Comparison of ENCODE assay signal across 2 cellular contexts in the genomic region with DNA sequence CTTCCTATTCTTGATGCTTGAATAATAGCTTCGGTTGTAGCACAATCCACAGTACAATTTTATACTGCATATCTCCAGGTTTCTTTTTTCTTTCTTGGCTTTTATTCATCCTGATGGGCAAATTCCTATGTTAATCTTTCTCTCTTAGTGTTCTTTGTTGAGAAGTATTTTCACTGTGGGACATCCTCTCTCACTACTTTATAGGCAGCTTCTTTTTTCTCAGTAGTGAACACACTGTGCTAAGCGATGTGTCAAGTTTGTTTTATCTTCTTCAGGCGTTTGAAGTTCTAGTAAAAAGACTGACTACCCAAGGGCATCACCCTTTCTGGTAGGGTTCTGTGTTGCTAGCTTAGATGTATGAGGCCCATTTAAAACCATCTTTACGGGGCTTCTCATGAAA.
A peak's percentile ranks its signal among the peaks of the same experiment; 100 is the strongest.
TF ChIP-seq lines count a peak whose summit lies in the region.

No MANE protein-coding gene starts in this region.

TF ChIP-seq in GM23338, 12 proteins besides CTCF, POLR2A, EP300 and RAD21 (continued from another document):
- TF ChIP-seq, protein P1, sequence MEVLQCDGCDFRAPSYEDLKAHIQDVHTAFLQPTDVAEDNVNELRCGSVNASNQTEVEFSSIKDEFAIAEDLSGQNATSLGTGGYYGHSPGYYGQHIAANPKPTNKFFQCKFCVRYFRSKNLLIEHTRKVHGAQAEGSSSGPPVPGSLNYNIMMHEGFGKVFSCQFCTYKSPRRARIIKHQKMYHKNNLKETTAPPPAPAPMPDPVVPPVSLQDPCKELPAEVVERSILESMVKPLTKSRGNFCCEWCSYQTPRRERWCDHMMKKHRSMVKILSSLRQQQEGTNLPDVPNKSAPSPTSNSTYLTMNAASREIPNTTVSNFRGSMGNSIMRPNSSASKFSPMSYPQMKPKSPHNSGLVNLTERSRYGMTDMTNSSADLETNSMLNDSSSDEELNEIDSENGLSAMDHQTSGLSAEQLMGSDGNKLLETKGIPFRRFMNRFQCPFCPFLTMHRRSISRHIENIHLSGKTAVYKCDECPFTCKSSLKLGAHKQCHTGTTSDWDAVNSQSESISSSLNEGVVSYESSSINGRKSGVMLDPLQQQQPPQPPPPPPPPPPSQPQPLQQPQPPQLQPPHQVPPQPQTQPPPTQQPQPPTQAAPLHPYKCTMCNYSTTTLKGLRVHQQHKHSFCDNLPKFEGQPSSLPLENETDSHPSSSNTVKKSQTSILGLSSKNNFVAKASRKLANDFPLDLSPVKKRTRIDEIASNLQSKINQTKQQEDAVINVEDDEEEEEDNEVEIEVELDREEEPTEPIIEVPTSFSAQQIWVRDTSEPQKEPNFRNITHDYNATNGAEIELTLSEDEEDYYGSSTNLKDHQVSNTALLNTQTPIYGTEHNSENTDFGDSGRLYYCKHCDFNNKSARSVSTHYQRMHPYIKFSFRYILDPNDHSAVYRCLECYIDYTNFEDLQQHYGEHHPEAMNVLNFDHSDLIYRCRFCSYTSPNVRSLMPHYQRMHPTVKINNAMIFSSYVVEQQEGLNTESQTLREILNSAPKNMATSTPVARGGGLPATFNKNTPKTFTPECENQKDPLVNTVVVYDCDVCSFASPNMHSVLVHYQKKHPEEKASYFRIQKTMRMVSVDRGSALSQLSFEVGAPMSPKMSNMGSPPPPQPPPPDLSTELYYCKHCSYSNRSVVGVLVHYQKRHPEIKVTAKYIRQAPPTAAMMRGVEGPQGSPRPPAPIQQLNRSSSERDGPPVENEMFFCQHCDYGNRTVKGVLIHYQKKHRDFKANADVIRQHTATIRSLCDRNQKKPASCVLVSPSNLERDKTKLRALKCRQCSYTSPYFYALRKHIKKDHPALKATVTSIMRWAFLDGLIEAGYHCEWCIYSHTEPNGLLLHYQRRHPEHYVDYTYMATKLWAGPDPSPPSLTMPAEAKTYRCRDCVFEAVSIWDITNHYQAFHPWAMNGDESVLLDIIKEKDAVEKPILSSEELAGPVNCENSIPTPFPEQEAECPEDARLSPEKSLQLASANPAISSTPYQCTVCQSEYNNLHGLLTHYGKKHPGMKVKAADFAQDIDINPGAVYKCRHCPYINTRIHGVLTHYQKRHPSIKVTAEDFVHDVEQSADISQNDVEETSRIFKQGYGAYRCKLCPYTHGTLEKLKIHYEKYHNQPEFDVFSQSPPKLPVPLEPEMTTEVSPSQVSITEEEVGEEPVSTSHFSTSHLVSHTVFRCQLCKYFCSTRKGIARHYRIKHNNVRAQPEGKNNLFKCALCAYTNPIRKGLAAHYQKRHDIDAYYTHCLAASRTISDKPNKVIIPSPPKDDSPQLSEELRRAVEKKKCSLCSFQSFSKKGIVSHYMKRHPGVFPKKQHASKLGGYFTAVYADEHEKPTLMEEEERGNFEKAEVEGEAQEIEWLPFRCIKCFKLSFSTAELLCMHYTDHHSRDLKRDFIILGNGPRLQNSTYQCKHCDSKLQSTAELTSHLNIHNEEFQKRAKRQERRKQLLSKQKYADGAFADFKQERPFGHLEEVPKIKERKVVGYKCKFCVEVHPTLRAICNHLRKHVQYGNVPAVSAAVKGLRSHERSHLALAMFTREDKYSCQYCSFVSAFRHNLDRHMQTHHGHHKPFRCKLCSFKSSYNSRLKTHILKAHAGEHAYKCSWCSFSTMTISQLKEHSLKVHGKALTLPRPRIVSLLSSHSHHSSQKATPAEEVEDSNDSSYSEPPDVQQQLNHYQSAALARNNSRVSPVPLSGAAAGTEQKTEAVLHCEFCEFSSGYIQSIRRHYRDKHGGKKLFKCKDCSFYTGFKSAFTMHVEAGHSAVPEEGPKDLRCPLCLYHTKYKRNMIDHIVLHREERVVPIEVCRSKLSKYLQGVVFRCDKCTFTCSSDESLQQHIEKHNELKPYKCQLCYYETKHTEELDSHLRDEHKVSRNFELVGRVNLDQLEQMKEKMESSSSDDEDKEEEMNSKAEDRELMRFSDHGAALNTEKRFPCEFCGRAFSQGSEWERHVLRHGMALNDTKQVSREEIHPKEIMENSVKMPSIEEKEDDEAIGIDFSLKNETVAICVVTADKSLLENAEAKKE (CRISPR knock-in tag; IDR thresholded peaks at IDR 0.05): 0 out of 2 replicates have a peak, but pooled peaks have one; percentile 20
- TF ChIP-seq, protein P2, sequence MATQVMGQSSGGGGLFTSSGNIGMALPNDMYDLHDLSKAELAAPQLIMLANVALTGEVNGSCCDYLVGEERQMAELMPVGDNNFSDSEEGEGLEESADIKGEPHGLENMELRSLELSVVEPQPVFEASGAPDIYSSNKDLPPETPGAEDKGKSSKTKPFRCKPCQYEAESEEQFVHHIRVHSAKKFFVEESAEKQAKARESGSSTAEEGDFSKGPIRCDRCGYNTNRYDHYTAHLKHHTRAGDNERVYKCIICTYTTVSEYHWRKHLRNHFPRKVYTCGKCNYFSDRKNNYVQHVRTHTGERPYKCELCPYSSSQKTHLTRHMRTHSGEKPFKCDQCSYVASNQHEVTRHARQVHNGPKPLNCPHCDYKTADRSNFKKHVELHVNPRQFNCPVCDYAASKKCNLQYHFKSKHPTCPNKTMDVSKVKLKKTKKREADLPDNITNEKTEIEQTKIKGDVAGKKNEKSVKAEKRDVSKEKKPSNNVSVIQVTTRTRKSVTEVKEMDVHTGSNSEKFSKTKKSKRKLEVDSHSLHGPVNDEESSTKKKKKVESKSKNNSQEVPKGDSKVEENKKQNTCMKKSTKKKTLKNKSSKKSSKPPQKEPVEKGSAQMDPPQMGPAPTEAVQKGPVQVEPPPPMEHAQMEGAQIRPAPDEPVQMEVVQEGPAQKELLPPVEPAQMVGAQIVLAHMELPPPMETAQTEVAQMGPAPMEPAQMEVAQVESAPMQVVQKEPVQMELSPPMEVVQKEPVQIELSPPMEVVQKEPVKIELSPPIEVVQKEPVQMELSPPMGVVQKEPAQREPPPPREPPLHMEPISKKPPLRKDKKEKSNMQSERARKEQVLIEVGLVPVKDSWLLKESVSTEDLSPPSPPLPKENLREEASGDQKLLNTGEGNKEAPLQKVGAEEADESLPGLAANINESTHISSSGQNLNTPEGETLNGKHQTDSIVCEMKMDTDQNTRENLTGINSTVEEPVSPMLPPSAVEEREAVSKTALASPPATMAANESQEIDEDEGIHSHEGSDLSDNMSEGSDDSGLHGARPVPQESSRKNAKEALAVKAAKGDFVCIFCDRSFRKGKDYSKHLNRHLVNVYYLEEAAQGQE (IDR thresholded peaks at IDR 0.05; ENCODE audit: unreplicated experiment): no peak

TF ChIP-seq in WTC11, 78 proteins besides CTCF, POLR2A, EP300 and RAD21 (continued from another document):
- TF ChIP-seq, protein P3, sequence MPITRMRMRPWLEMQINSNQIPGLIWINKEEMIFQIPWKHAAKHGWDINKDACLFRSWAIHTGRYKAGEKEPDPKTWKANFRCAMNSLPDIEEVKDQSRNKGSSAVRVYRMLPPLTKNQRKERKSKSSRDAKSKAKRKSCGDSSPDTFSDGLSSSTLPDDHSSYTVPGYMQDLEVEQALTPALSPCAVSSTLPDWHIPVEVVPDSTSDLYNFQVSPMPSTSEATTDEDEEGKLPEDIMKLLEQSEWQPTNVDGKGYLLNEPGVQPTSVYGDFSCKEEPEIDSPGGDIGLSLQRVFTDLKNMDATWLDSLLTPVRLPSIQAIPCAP (CRISPR knock-in tag; IDR thresholded peaks at IDR 0.05): no peak
- TF ChIP-seq SMAD3 (CRISPR knock-in tag; IDR thresholded peaks at IDR 0.05; ENCODE audit: borderline replicate concordance) (no peak), CREB1 (CRISPR knock-in tag; IDR thresholded peaks at IDR 0.05) (no peak)
- TF ChIP-seq, protein P4, sequence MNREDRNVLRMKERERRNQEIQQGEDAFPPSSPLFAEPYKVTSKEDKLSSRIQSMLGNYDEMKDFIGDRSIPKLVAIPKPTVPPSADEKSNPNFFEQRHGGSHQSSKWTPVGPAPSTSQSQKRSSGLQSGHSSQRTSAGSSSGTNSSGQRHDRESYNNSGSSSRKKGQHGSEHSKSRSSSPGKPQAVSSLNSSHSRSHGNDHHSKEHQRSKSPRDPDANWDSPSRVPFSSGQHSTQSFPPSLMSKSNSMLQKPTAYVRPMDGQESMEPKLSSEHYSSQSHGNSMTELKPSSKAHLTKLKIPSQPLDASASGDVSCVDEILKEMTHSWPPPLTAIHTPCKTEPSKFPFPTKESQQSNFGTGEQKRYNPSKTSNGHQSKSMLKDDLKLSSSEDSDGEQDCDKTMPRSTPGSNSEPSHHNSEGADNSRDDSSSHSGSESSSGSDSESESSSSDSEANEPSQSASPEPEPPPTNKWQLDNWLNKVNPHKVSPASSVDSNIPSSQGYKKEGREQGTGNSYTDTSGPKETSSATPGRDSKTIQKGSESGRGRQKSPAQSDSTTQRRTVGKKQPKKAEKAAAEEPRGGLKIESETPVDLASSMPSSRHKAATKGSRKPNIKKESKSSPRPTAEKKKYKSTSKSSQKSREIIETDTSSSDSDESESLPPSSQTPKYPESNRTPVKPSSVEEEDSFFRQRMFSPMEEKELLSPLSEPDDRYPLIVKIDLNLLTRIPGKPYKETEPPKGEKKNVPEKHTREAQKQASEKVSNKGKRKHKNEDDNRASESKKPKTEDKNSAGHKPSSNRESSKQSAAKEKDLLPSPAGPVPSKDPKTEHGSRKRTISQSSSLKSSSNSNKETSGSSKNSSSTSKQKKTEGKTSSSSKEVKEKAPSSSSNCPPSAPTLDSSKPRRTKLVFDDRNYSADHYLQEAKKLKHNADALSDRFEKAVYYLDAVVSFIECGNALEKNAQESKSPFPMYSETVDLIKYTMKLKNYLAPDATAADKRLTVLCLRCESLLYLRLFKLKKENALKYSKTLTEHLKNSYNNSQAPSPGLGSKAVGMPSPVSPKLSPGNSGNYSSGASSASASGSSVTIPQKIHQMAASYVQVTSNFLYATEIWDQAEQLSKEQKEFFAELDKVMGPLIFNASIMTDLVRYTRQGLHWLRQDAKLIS (CRISPR knock-in tag; IDR thresholded peaks at IDR 0.05; ENCODE audit: borderline replicate concordance): no peak
- TF ChIP-seq, protein P5, sequence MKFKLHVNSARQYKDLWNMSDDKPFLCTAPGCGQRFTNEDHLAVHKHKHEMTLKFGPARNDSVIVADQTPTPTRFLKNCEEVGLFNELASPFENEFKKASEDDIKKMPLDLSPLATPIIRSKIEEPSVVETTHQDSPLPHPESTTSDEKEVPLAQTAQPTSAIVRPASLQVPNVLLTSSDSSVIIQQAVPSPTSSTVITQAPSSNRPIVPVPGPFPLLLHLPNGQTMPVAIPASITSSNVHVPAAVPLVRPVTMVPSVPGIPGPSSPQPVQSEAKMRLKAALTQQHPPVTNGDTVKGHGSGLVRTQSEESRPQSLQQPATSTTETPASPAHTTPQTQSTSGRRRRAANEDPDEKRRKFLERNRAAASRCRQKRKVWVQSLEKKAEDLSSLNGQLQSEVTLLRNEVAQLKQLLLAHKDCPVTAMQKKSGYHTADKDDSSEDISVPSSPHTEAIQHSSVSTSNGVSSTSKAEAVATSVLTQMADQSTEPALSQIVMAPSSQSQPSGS (CRISPR knock-in tag; IDR thresholded peaks at IDR 0.05; ENCODE audit: borderline replicate concordance, low read depth): no peak
